In the genomic region with DNA sequence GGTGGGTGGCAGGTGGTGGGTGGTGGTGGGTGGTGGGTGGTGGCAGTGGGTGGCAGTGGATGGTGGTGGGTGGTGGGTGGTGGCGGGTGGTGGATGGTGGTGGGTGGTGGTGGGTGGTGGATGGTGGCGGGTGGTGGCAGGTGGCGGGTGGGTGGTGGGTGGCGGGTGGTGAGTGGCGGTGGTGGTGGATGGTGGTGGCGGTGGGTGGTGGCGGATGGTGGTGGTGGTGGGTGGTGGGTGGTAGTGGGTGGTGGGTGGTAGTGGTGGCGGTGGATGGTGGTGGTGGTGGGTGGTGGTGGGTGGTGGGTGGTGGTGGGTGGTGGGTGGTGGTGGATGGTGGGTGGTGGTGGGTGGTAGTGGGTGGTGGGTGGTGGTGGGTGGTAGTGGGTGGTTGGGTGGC, we compare ENCODE assay signal across 33 cellular contexts.
DNase-seq lines count a peak whose midpoint lies in the region; ATAC-seq and TF ChIP-seq lines count a peak whose summit lies in the region.
"Had no signal": no experiment of that assay in that cellular context is flagged by ENCODE, and none has a peak within 500 bp of the region (broad histone marks: within the 10 kb centered on the region; RNA-seq: fewer than 3 reads in every experiment).

No MANE protein-coding gene starts in this region.

- H3K56ac ChIP-seq in H9 (ENCODE audit: insufficient read length, low read depth, low read length): no peak overlapping the region

- DNase-seq in stimulated activated naive CD8-positive, alpha-beta T cell treated with anti-CD3 and anti-CD28 coated beads, Interleukin-15, amount 100 ng/mL, for 72 hours: no peak
- DNase-seq in stimulated activated naive CD8-positive, alpha-beta T cell treated with anti-CD3 and anti-CD28 coated beads, Interleukin-15, Interleukin-2, amounts not matched to agents 100 U/mL and 50 U/mL, for 24 hours: no peak
- DNase-seq in glutamatergic neuron (peak; percentile 18), H9 (no peak)
- DNase-seq: 8988T; ACHN; AML-193; BE2C; C1 segment of cervical spinal cord; Caco-2; Calu3; CD4-positive, alpha-beta memory T cell; CD4-positive, alpha-beta T cell; CD4-positive, CD25-positive, alpha-beta regulatory T cell; CD8-positive, alpha-beta memory T cell; CD8-positive, alpha-beta T cell; COR-L47; DMS 273 treated with DMSO at 0.1 percent for 48 hours; DMS153; DMS53; DMS79; DMS79 treated with DMSO at 0.1 percent for 48 hours; DND-41; EL had no signal

- no peak overlapping the region for H2BK120ac ChIP-seq in H9 (ENCODE audit: low read depth, low read length, poor library complexity, severe bottlenecking)

- H3K9ac ChIP-seq in H9 (ENCODE audit: extremely low read depth, insufficient read length, low read length): no peak overlapping the region
- H3K9ac ChIP-seq: BLaER1; BLaER1 treated with 17β-estradiol and CSF1 and Interleukin-3, amounts not matched to agents 10 nM and 100 nM had no signal

- no peaks in the 10 kb centered on the region for H3K23me2 ChIP-seq in H9 (ENCODE audit: insufficient read length, low read depth, low read length, poor library complexity, severe bottlenecking)

- peaks cover 2% of the 10 kb centered on the region; the same call in 1 of the 2 replicates for H3K4me1 ChIP-seq in H9 (ENCODE audit: insufficient read depth, low read length)
- H3K4me1 ChIP-seq: A549, BLaER1, Caco-2 had no signal

- no peak overlapping the region for H4K8ac ChIP-seq in H9 (replicated peaks; ENCODE audit: insufficient read length, low read depth, low read length)

- no peaks in the 10 kb centered on the region for H3K27me3 ChIP-seq in H9 (ENCODE audit: insufficient read depth, low read length)
- H3K27me3 ChIP-seq: BLaER1; BLaER1 treated with 17β-estradiol and CSF1 and Interleukin-3, amounts not matched to agents 10 nM and 100 nM had no signal

- H3K4me2 ChIP-seq in H9 (ENCODE audit: insufficient read depth, insufficient read length, low read length): no peak overlapping the region
- H3K4me2 ChIP-seq: A549; BLaER1; BLaER1 treated with 17β-estradiol and CSF1 and Interleukin-3, amounts not matched to agents 10 nM and 100 nM had no signal

- H3K18ac ChIP-seq in H9 (ENCODE audit: insufficient read length, low read depth, low read length): no peak overlapping the region

- ATAC-seq in stimulated activated naive CD8-positive, alpha-beta T cell treated with anti-CD3 and anti-CD28 coated beads, Interleukin-15, amount 100 ng/mL, for 72 hours: peak; percentile 72
- no peak for ATAC-seq in stimulated activated naive CD8-positive, alpha-beta T cell treated with anti-CD3 and anti-CD28 coated beads, Interleukin-15, Interleukin-2, amounts not matched to agents 100 U/mL and 50 U/mL, for 24 hours
- peak; percentile 60 for ATAC-seq in stimulated activated memory B cell treated with anti-CD40 and anti-IgM and Interleukin-4, amounts not matched to agents 10 μg/mL and 1 μg/mL and 100 μg/mL, for 72 hours
- no peak for ATAC-seq in GM19397 (IDR thresholded peaks at IDR 0.05; ENCODE audit: unreplicated experiment)
- ATAC-seq: A549; CD8-positive, alpha-beta T cell had no signal

- no peak overlapping the region for H2AK5ac ChIP-seq in H9 (ENCODE audit: insufficient read length, low read length)

- H2BK5ac ChIP-seq in H9 (ENCODE audit: insufficient read length, low read length): no peak overlapping the region

- no peak overlapping the region for H3K4ac ChIP-seq in H9 (ENCODE audit: low read depth, low read length)

- no CpG with 5 or more reads among the region's 8 CpGs for WGBS in H9 (ENCODE audit: extremely low coverage, insufficient read length, low lambda C conversion rate)

- no peak overlapping the region for H2BK12ac ChIP-seq in H9 (ENCODE audit: insufficient read length, low read depth, low read length)

- no peak overlapping the region for H3T11ph ChIP-seq in H9 (ENCODE audit: low read length)

- no peaks in the 10 kb centered on the region for H4K20me1 ChIP-seq in H9 (ENCODE audit: control insufficient read depth, insufficient read depth, insufficient read length)
- H4K20me1 ChIP-seq: BLaER1; BLaER1 treated with 17β-estradiol and CSF1 and Interleukin-3, amounts not matched to agents 10 nM and 100 nM had no signal

- TF ChIP-seq CTCF in glutamatergic neuron (IDR thresholded peaks at IDR 0.05; ENCODE audit: partially characterized antibody, unreplicated experiment) (no peak), H9 (conservative IDR thresholded peaks at IDR 0.05) (no peak)

- H4K91ac ChIP-seq in H9 (ENCODE audit: insufficient read length, low read depth, low read length): no peak overlapping the region

- H3K23ac ChIP-seq in H9 (ENCODE audit: insufficient read length, low read depth, low read length): no peak overlapping the region

- no peak overlapping the region for H4K5ac ChIP-seq in H9 (ENCODE audit: insufficient read length, low read depth, low read length)

- H3K36me3 Mint-ChIP-seq in glutamatergic neuron (ENCODE audit: unreplicated experiment): no peaks in the 10 kb centered on the region
- H3K36me3 Mint-ChIP-seq in stimulated activated memory B cell treated with anti-CD40 and anti-IgM and Interleukin-4, amounts not matched to agents 10 μg/mL and 1 μg/mL and 100 μg/mL, for 72 hours: no peaks in the 10 kb centered on the region
- no peaks in the 10 kb centered on the region for H3K36me3 Mint-ChIP-seq in H9 (ENCODE audit: insufficient read depth in 1 of 3, low read depth in 3 of 3)
- H3K36me3 Mint-ChIP-seq: CD14-positive monocyte; CD4-positive, alpha-beta memory T cell; CD4-positive, CD25-positive, alpha-beta regulatory T cell; CD8-positive, alpha-beta memory T cell; CD8-positive, alpha-beta T cell had no signal

- no peak overlapping the region for H2AFZ ChIP-seq in H9 (ENCODE audit: low read length)

- H3K27ac ChIP-seq in H9 (ENCODE audit: insufficient read length, low read depth, low read length): no peak overlapping the region
- H3K27ac ChIP-seq: 22Rv1; A549; BLaER1; BLaER1 treated with 17β-estradiol and CSF1 and Interleukin-3, amounts not matched to agents 10 nM and 100 nM; C4-2B had no signal

- no peaks in the 10 kb centered on the region for H3K79me2 ChIP-seq in H9 (ENCODE audit: insufficient read depth, low read length)

- no peaks in the 10 kb centered on the region for H3K4me1 Mint-ChIP-seq in stimulated activated naive CD8-positive, alpha-beta T cell treated with anti-CD3 and anti-CD28 coated beads, Interleukin-15, amount 100 ng/mL, for 72 hours
- H3K4me1 Mint-ChIP-seq in glutamatergic neuron (ENCODE audit: low read depth, unreplicated experiment) (no peaks in the 10 kb centered on the region), H9 (peaks cover 5 to 9% of the 10 kb centered on the region in 2 experiments)
- no peaks in the 10 kb centered on the region for H3K4me1 Mint-ChIP-seq in stimulated activated memory B cell treated with anti-CD40 and anti-IgM and Interleukin-4, amounts not matched to agents 10 μg/mL and 1 μg/mL and 100 μg/mL, for 72 hours
- H3K4me1 Mint-ChIP-seq: B cell; CD14-positive monocyte; CD4-positive, alpha-beta memory T cell; CD4-positive, CD25-positive, alpha-beta regulatory T cell; CD8-positive, alpha-beta memory T cell had no signal

- H2BK20ac ChIP-seq in H9 (ENCODE audit: low read depth, low read length, poor library complexity, severe bottlenecking): no peak overlapping the region

- H3K14ac ChIP-seq in H9 (ENCODE audit: insufficient read depth, low read length): no peak overlapping the region

- H3K9me3 Mint-ChIP-seq in stimulated activated naive CD8-positive, alpha-beta T cell treated with anti-CD3 and anti-CD28 coated beads, Interleukin-15, amount 100 ng/mL, for 72 hours: no peaks in the 10 kb centered on the region
- H3K9me3 Mint-ChIP-seq in glutamatergic neuron (ENCODE audit: unreplicated experiment) (no peaks in the 10 kb centered on the region), H9 (no peaks in the 10 kb centered on the region)
- H3K9me3 Mint-ChIP-seq in stimulated activated memory B cell treated with anti-CD40 and anti-IgM and Interleukin-4, amounts not matched to agents 10 μg/mL and 1 μg/mL and 100 μg/mL, for 72 hours: no peaks in the 10 kb centered on the region
- H3K9me3 Mint-ChIP-seq: CD14-positive monocyte; CD4-positive, alpha-beta T cell; CD4-positive, CD25-positive, alpha-beta regulatory T cell; CD8-positive, alpha-beta memory T cell; CD8-positive, alpha-beta T cell had no signal

- H3K27me3 Mint-ChIP-seq in stimulated activated naive CD8-positive, alpha-beta T cell treated with anti-CD3 and anti-CD28 coated beads, Interleukin-15, amount 100 ng/mL, for 72 hours: no peaks in the 10 kb centered on the region
- H3K27me3 Mint-ChIP-seq in glutamatergic neuron (ENCODE audit: unreplicated experiment) (no peaks in the 10 kb centered on the region), H9 (ENCODE audit: low read depth) (no peaks in the 10 kb centered on the region)
- no peaks in the 10 kb centered on the region for H3K27me3 Mint-ChIP-seq in stimulated activated memory B cell treated with anti-CD40 and anti-IgM and Interleukin-4, amounts not matched to agents 10 μg/mL and 1 μg/mL and 100 μg/mL, for 72 hours
- H3K27me3 Mint-ChIP-seq: CD4-positive, alpha-beta memory T cell; CD4-positive, CD25-positive, alpha-beta regulatory T cell had no signal

- no peak overlapping the region for H3K27ac Mint-ChIP-seq in stimulated activated naive CD8-positive, alpha-beta T cell treated with anti-CD3 and anti-CD28 coated beads, Interleukin-15, amount 100 ng/mL, for 72 hours
- no peak overlapping the region for H3K27ac Mint-ChIP-seq in glutamatergic neuron (ENCODE audit: unreplicated experiment)
- H3K27ac Mint-ChIP-seq in stimulated activated memory B cell treated with anti-CD40 and anti-IgM and Interleukin-4, amounts not matched to agents 10 μg/mL and 1 μg/mL and 100 μg/mL, for 72 hours: no peak overlapping the region
- no peak overlapping the region for H3K27ac Mint-ChIP-seq in H9
- H3K27ac Mint-ChIP-seq: B cell; CD14-positive monocyte; CD4-positive, alpha-beta memory T cell; CD4-positive, alpha-beta T cell; CD4-positive, CD25-positive, alpha-beta regulatory T cell; CD8-positive, alpha-beta memory T cell; CD8-positive, alpha-beta T cell had no signal

- H2BK15ac ChIP-seq in H9 (ENCODE audit: low read depth, low read length): no peak overlapping the region

- H3K4me3 Mint-ChIP-seq in stimulated activated naive CD8-positive, alpha-beta T cell treated with anti-CD3 and anti-CD28 coated beads, Interleukin-15, amount 100 ng/mL, for 72 hours: no peak overlapping the region
- H3K4me3 Mint-ChIP-seq in glutamatergic neuron (ENCODE audit: unreplicated experiment) (no peak overlapping the region), H9 (no peak overlapping the region)
- H3K4me3 Mint-ChIP-seq in stimulated activated memory B cell treated with anti-CD40 and anti-IgM and Interleukin-4, amounts not matched to agents 10 μg/mL and 1 μg/mL and 100 μg/mL, for 72 hours: no peak overlapping the region
- H3K4me3 Mint-ChIP-seq: B cell; CD14-positive monocyte; CD4-positive, alpha-beta memory T cell; CD4-positive, alpha-beta T cell; CD4-positive, CD25-positive, alpha-beta regulatory T cell; CD8-positive, alpha-beta memory T cell; CD8-positive, alpha-beta T cell had no signal

- H3K9me3 ChIP-seq in H9 (ENCODE audit: control insufficient read depth, low read depth, low read length): no peaks in the 10 kb centered on the region
- H3K9me3 ChIP-seq: A549; BE2C; BLaER1; BLaER1 treated with 17β-estradiol and CSF1 and Interleukin-3, amounts not matched to agents 10 nM and 100 nM; Caco-2 had no signal

- H3K79me1 ChIP-seq in H9 (ENCODE audit: insufficient read depth, low read depth, low read length, poor library complexity, severe bottlenecking): no peaks in the 10 kb centered on the region

Comparison
In these comparisons a context has a peak if more than half of its experiments do, and no peak if none do; other contexts are left out.
1. ATAC-seq: peak in stimulated activated naive CD8-positive, alpha-beta T cell treated with anti-CD3 and anti-CD28 coated beads, Interleukin-15, amount 100 ng/mL, for 72 hours (single experiment) and stimulated activated memory B cell treated with anti-CD40 and anti-IgM and Interleukin-4, amounts not matched to agents 10 μg/mL and 1 μg/mL and 100 μg/mL, for 72 hours (single experiment); none in stimulated activated naive CD8-positive, alpha-beta T cell treated with anti-CD3 and anti-CD28 coated beads, Interleukin-15, Interleukin-2, amounts not matched to agents 100 U/mL and 50 U/mL, for 24 hours (single experiment) and GM19397 (single experiment).